26 cellular contexts compared by ENCODE assay signal in genomic region chr12:69755302-69755701, GRCh38. TPM values are rescaled to one million over a fixed set of nuclear protein-coding genes. Genes with fewer than 3 reads are reported as not detected.
"Had no signal": no experiment of that assay in that cellular context is flagged by ENCODE, and none has a peak within 500 bp of the region (broad histone marks: within the 10 kb centered on the region; RNA-seq: fewer than 3 reads in every experiment).

No MANE protein-coding gene starts in this region.

- DNase-seq: cerebellar nuclear complex; colonic mucosa; cortex of kidney; effector CD8-positive, alpha-beta T cell; effector memory CD8-positive, alpha-beta T cell; endodermal cell; esophagus squamous epithelium; foreskin fibroblast; foreskin melanocyte; gastrocnemius medialis; glutamatergic neuron; head of caudate nucleus; heart right ventricle; hippocampal formation; kidney; kidney glomerular epithelial cell; left colon; left ventricle myocardium inferior; lower lobe of right lung; mesendoderm; midbrain had no signal

- H3K9me3 ChIP-seq: colonic mucosa, gastrocnemius medialis, lower lobe of right lung had no signal

- ATAC-seq: effector memory CD8-positive, alpha-beta T cell; gastrocnemius medialis; left colon; left lobe of liver; lower lobe of right lung had no signal

- H3K9me3 Mint-ChIP-seq: effector memory CD8-positive, alpha-beta T cell had no signal

- FAIRE-seq: islet of Langerhans, kidney had no signal

- H3K36me3 ChIP-seq: colonic mucosa had no signal

- H3K27ac Mint-ChIP-seq: dendritic cell treated with granulocyte-macrophage colony-stimulating factor and Interleukin-4, amounts not matched to agents 40 ng/mL and 50 ng/mL, for 4 days; effector memory CD8-positive, alpha-beta T cell; endodermal cell; memory B cell had no signal

- H3K27ac ChIP-seq: colonic mucosa, esophagus squamous epithelium, gastrocnemius medialis, heart right ventricle, lower lobe of right lung had no signal

- H3K4me3 Mint-ChIP-seq: dendritic cell treated with granulocyte-macrophage colony-stimulating factor and Interleukin-4, amounts not matched to agents 40 ng/mL and 50 ng/mL, for 4 days; effector memory CD8-positive, alpha-beta T cell; endodermal cell; memory B cell had no signal

- H3K27me3 ChIP-seq: colonic mucosa, esophagus squamous epithelium, gastrocnemius medialis, heart right ventricle had no signal

- H3K4me3 ChIP-seq: colonic mucosa, esophagus squamous epithelium, gastrocnemius medialis, heart right ventricle, lower lobe of right lung had no signal

- H3K4me1 Mint-ChIP-seq: endodermal cell, memory B cell had no signal

- H3K4me1 ChIP-seq: colonic mucosa, esophagus squamous epithelium, gastrocnemius medialis, lower lobe of right lung had no signal

- H3K27me3 Mint-ChIP-seq: dendritic cell treated with granulocyte-macrophage colony-stimulating factor and Interleukin-4, amounts not matched to agents 40 ng/mL and 50 ng/mL, for 4 days; effector memory CD8-positive, alpha-beta T cell; memory B cell had no signal

RNA-seq across cellular contexts. Expression of gene BEST3, which starts 56.2 kb away (rescaled TPM):
- total RNA-seq: colonic mucosa, endodermal cell, esophagus squamous epithelium, left colon, left lobe of liver, lower lobe of right lung had no signal
- polyA plus RNA-seq: esophagus had no signal
